Comparison of ENCODE assay signal across 18 cellular contexts in genomic region chr17:72843591-72843990, GRCh38.
"Had no signal": no experiment of that assay in that cellular context is flagged by ENCODE, and none has a peak within 500 bp of the region (broad histone marks: within the 10 kb centered on the region; RNA-seq: fewer than 3 reads in every experiment).

No MANE protein-coding gene starts in this region.

- H3K9me3 ChIP-seq: testis had no signal

- H3K4me1 ChIP-seq: left lung, neural progenitor cell, parathyroid adenoma, testis, tibial artery had no signal

- H3K27ac ChIP-seq: dorsolateral prefrontal cortex, left lung, neural progenitor cell, parathyroid adenoma, testis, tibial artery had no signal

- DNase-seq: dorsolateral prefrontal cortex; effector CD4-positive, alpha-beta T cell; left lung; mesenchymal stem cell; naive thymus-derived CD4-positive, alpha-beta T cell; stimulated activated CD4-positive, alpha-beta T cell treated with anti-CD3 and anti-CD28 coated beads, Interleukin-2, amount 100 ng/mL, for 24 hours; stimulated activated CD4-positive, alpha-beta T cell treated with anti-CD3 and anti-CD28 coated beads, Interleukin-4, amount 100 ng/mL, for 24 hours; stimulated activated naive CD4-positive, alpha-beta T cell treated with Interleukin-2 at 50 U/mL for 16 hours; substantia nigra; testis; tibial artery had no signal

- FAIRE-seq: colon, frontal cortex, keratinocyte had no signal

- ATAC-seq: left lung; naive thymus-derived CD4-positive, alpha-beta T cell; sciatic nerve; stimulated activated effector memory CD8-positive, alpha-beta T cell treated with anti-CD3 and anti-CD28 coated beads, Interleukin-12 subunit alpha, Interleukin-12 subunit beta, amount 100 ng/mL, for 72 hours had no signal

- H3K4me3 ChIP-seq: dorsolateral prefrontal cortex, left lung, neural progenitor cell, testis, tibial artery had no signal

- H3K4me2 ChIP-seq: neural progenitor cell had no signal
